1 cellular context compared by ENCODE assay signal in genomic region chr1:8006037-8006963, GRCh38.
TF ChIP-seq lines count a peak whose summit lies in the region.

No MANE protein-coding gene starts in this region.

TF ChIP-seq in GM23338, 12 proteins besides CTCF, POLR2A, EP300 and RAD21 (continued from another document):
- TF ChIP-seq ZNF462 (CRISPR knock-in tag; IDR thresholded peaks at IDR 0.05) (no peak), ETS1 (IDR thresholded peaks at IDR 0.05) (no peak), REST (IDR thresholded peaks at IDR 0.05; ENCODE audit: unreplicated experiment) (no peak), CREB1 (CRISPR knock-in tag; IDR thresholded peaks at IDR 0.05; ENCODE audit: low read depth) (no peak), ZNF331 (CRISPR knock-in tag; IDR thresholded peaks at IDR 0.05; ENCODE audit: low read depth) (no peak), EZH2phosphoT487 (IDR thresholded peaks at IDR 0.05; ENCODE audit: unreplicated experiment) (no peak), JUNB (IDR thresholded peaks at IDR 0.05; ENCODE audit: unreplicated experiment) (no peak), POLR2AphosphoS5 (IDR thresholded peaks at IDR 0.05; ENCODE audit: low read depth) (no peak), STAT1 (IDR thresholded peaks at IDR 0.05; ENCODE audit: unreplicated experiment) (no peak), NANOG (IDR thresholded peaks at IDR 0.05; ENCODE audit: borderline replicate concordance) (no peak)
